In the genomic region with DNA sequence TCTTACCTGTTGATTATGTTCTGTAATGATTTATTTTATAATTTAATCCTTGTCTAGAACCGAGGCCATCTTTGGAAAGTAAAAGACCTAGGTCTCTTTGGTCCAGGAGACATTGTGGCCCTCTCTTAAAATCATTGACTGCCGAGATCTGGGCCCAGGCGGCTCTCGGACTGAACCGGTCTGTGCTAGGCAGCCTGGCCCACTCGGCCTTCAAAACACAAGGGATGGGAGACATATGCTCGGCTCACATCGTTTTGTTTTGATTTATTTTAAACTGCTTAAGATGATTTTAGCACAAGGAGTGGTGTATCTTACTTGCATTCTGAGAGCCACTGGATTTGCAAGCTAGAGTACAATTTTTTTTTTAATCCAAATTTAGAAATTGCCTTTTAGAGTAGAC, we compare ENCODE assay signal across 8 cellular contexts.
DNase-seq lines count a peak whose midpoint lies in the region; TF ChIP-seq lines count a peak whose summit lies in the region.

No MANE protein-coding gene starts in this region.

- H3K27me3 Mint-ChIP-seq in CD4-positive, alpha-beta memory T cell = no peaks in the 10 kb centered on the region
- peaks cover 14% of the 10 kb centered on the region for H3K27me3 Mint-ChIP-seq in endodermal cell (ENCODE audit: insufficient read depth)

- peaks cover 12 to 61% (median 39%) of the 10 kb centered on the region in 4 donors for H3K4me1 Mint-ChIP-seq in CD4-positive, alpha-beta memory T cell
- H3K4me1 Mint-ChIP-seq in endodermal cell = peaks cover 8% of the 10 kb centered on the region

- H3K36me3 Mint-ChIP-seq in CD4-positive, alpha-beta memory T cell = peaks cover 0 to 5% of the 10 kb centered on the region in 2 donors
- no peaks in the 10 kb centered on the region for H3K36me3 Mint-ChIP-seq in endodermal cell (ENCODE audit: low read depth)

- H3K27ac ChIP-seq in CD4-positive, alpha-beta memory T cell (ENCODE audit: low read depth, low read length) = peak overlapping the region; percentile 65
- peak overlapping the region; percentile 79 for H3K27ac ChIP-seq in OCI-LY3 (ENCODE audit: low read length)
- no peak overlapping the region for H3K27ac ChIP-seq in endodermal cell (ENCODE audit: low read depth, low read length)

- H3K9me3 Mint-ChIP-seq in CD4-positive, alpha-beta memory T cell = no peaks in the 10 kb centered on the region
- no peaks in the 10 kb centered on the region for H3K9me3 Mint-ChIP-seq in endodermal cell

- intact Hi-C loops in CD4-positive, alpha-beta memory T cell (cut with micrococcal nuclease) = no loop called here
- intact Hi-C loops in posterior cingulate gyrus (cut with DNase I) = loop anchor here (2.0 kb wide), 1 partner anchor 14 kb away; no protein-coding TSS in a partner anchor

- peak overlapping the region in 5 of 7 donors; percentile 57 to 91 (median 79) for H3K27ac Mint-ChIP-seq in CD4-positive, alpha-beta memory T cell
- no peak overlapping the region for H3K27ac Mint-ChIP-seq in endodermal cell

- H3K9ac ChIP-seq in OCI-LY3 (ENCODE audit: low read length) (peak overlapping the region; percentile 66), endodermal cell (ENCODE audit: extremely low read depth, low read length, poor library complexity, severe bottlenecking) (no peak overlapping the region)

- WGBS in endodermal cell (ENCODE audit: insufficient coverage in 1 of 2, insufficient read length in 1 of 2), 2 experiments = 90 to 98% methylated on average over 8 of the region's 8 CpGs

- H3K4me1 ChIP-seq in CD4-positive, alpha-beta memory T cell (ENCODE audit: insufficient read depth, low read length) = peaks cover 60% of the 10 kb centered on the region
- H3K4me1 ChIP-seq in OCI-LY3 (ENCODE audit: low read length) (peaks cover 47% of the 10 kb centered on the region), endodermal cell (ENCODE audit: control insufficient read depth, insufficient read depth, low read length) (no peaks in the 10 kb centered on the region)

- POLR2A ChIA-PET in CD4-positive, alpha-beta memory T cell (lab: Charles Lee; ENCODE audit: partially characterized antibody) = interaction anchor here (0.6 to 3.6 kb wide), 3 partner anchors 13 to 22 kb away, joined by 4 to 19 read pairs (median 15); no protein-coding TSS in a partner anchor

- no peaks in the 10 kb centered on the region for H4K20me1 ChIP-seq in OCI-LY3 (ENCODE audit: insufficient read depth, low read length)

- H3K4me3 Mint-ChIP-seq in CD4-positive, alpha-beta memory T cell = peak overlapping the region in 1 of 8 donors; percentile 15
- H3K4me3 Mint-ChIP-seq in endodermal cell = no peak overlapping the region

- H3K79me2 ChIP-seq in OCI-LY3 (ENCODE audit: low read length) = peaks cover 66% of the 10 kb centered on the region

- no peaks in the 10 kb centered on the region for H3K36me3 ChIP-seq in CD4-positive, alpha-beta memory T cell (ENCODE audit: insufficient read depth, low read length)
- H3K36me3 ChIP-seq in OCI-LY3 (replicated peaks; ENCODE audit: low read depth, low read length) (peaks cover 10% of the 10 kb centered on the region), endodermal cell (ENCODE audit: control insufficient read depth, insufficient read depth, low read length) (no peaks in the 10 kb centered on the region)

- CTCF ChIA-PET in CD4-positive, alpha-beta memory T cell (lab: Charles Lee; ENCODE audit: partially characterized antibody) = interaction anchor here (1.3 kb wide), 1 partner anchor 51 kb away, joined by 3 read pairs; no protein-coding TSS in a partner anchor

- no peak for TF ChIP-seq CTCF in OCI-LY3 (IDR thresholded peaks at IDR 0.05; ENCODE audit: low read depth, low read length)
- no peak for TF ChIP-seq CTCF in fibroblast of mammary gland (conservative IDR thresholded peaks at IDR 0.05; ENCODE audit: control insufficient read depth, insufficient read depth, low read depth, low read length)
- no peak for TF ChIP-seq CTCF in endodermal cell (conservative IDR thresholded peaks at IDR 0.05)

- no peaks in the 10 kb centered on the region for H3K9me3 ChIP-seq in CD4-positive, alpha-beta memory T cell (ENCODE audit: control insufficient read depth in 1 of 2, low read length in 2 of 2)
- H3K9me3 ChIP-seq in OCI-LY3 (ENCODE audit: insufficient read depth, low read length) (no peaks in the 10 kb centered on the region), endodermal cell (ENCODE audit: control insufficient read depth, low read length) (no peaks in the 10 kb centered on the region)

- H3K27me3 ChIP-seq in CD4-positive, alpha-beta memory T cell (ENCODE audit: insufficient read depth, low read length) = no peaks in the 10 kb centered on the region
- no peaks in the 10 kb centered on the region for H3K27me3 ChIP-seq in OCI-LY3 (ENCODE audit: low read depth, low read length)
- peaks cover 32% of the 10 kb centered on the region for H3K27me3 ChIP-seq in endodermal cell (ENCODE audit: control insufficient read depth, insufficient read depth, low read length, poor library complexity, severe bottlenecking)

- H2AFZ ChIP-seq in OCI-LY3 (ENCODE audit: low read depth, low read length) = no peak overlapping the region

- no peak overlapping the region for H3K4me3 ChIP-seq in CD4-positive, alpha-beta memory T cell (ENCODE audit: low read length in 2 of 2)
- H3K4me3 ChIP-seq in OCI-LY3 (ENCODE audit: low read length) = peak overlapping the region; percentile 71
- peak overlapping the region; percentile 59 for H3K4me3 ChIP-seq in fibroblast of mammary gland (ENCODE audit: control insufficient read depth, low read depth, low read length)
- no peak overlapping the region for H3K4me3 ChIP-seq in endodermal cell (ENCODE audit: low read length)

- peak overlapping the region; percentile 97 for H3K4me2 ChIP-seq in OCI-LY3 (ENCODE audit: low read length)

- DNase-seq in CD4-positive, alpha-beta memory T cell = no peak
- DNase-seq in fibroblast of mammary gland (ENCODE audit: low read depth) = peak; percentile 57
- DNase-seq in posterior cingulate gyrus = peak; percentile 17 to 89 (median 44)
- no peak for DNase-seq in stimulated activated CD4-positive, alpha-beta T cell treated with anti-CD3 and anti-CD28 coated beads, Interleukin-12 subunit alpha, Interleukin-12 subunit beta, amount 100 ng/mL, for 4 hours
- no peak for DNase-seq in germinal center (ENCODE audit: low spot score)
- DNase-seq in endodermal cell = no peak
- no peak for DNase-seq in ecto neural progenitor cell (ENCODE audit: low spot score)

Comparison
In these comparisons a context has a peak if more than half of its experiments do, and no peak if none do; other contexts are left out.
1. DNase-seq: peak in fibroblast of mammary gland (single experiment) and posterior cingulate gyrus (10 of 10); none in CD4-positive, alpha-beta memory T cell (0 of 5), stimulated activated CD4-positive, alpha-beta T cell treated with anti-CD3 and anti-CD28 coated beads, Interleukin-12 subunit alpha, Interleukin-12 subunit beta, amount 100 ng/mL, for 4 hours (single experiment), germinal center (single experiment), endodermal cell (single experiment) and ecto neural progenitor cell (single experiment).
2. H3K4me3 ChIP-seq: peak in OCI-LY3 (single experiment) and fibroblast of mammary gland (single experiment); none in CD4-positive, alpha-beta memory T cell (0 of 2) and endodermal cell (single experiment).